Comparison of ENCODE assay signal across 15 cellular contexts in the genomic region with DNA sequence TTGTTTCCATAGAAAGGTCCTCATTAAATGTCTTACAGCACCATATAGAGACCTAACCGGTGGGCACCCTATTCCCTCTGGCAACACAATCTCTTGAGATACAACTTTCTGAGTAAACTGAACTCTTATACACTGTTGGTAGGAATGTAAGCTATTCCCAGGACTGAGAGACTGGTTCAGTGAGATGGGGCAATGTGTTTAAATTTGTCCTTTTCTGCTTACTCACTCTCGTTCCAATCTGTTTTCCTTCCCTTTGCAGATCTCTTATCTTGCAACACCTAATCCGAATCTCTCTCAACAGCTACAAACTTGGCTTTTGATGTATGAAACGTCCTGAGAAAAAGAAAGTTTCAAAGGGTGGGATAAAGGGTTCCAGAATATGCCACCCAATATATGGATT. TPM values are rescaled to one million over a fixed set of nuclear protein-coding genes. Genes with fewer than 3 reads are reported as not detected.
DNase-seq lines count a peak whose midpoint lies in the region; ATAC-seq, FAIRE-seq and TF ChIP-seq lines count a peak whose summit lies in the region.
"Had no signal": no experiment of that assay in that cellular context is flagged by ENCODE, and none has a peak within 500 bp of the region (broad histone marks: within the 10 kb centered on the region; RNA-seq: fewer than 3 reads in every experiment).

No MANE protein-coding gene starts in this region.

- H3K4me3 ChIP-seq in LNCaP clone FGC (ENCODE audit: low read depth, low read length) (no peak overlapping the region), bronchial epithelial cell (ENCODE audit: low read depth, low read length) (no peak overlapping the region), mesodermal cell (ENCODE audit: extremely low read depth, insufficient read depth, low read length, poor library complexity, severe bottlenecking) (no peak overlapping the region)
- H3K4me3 ChIP-seq: ovary had no signal

- ATAC-seq in HG02981 (IDR thresholded peaks at IDR 0.05; ENCODE audit: unreplicated experiment), result no peak
- ATAC-seq: activated CD4-positive, alpha-beta T cell treated with anti-CD3 and anti-CD28 coated beads for 36 hours; activated T-cell treated with anti-CD3 and anti-CD28 coated beads, Interleukin-2, amount 50 U/mL, for 72 hours; effector memory CD8-positive, alpha-beta T cell had no signal

- H3K36me3 ChIP-seq in bronchial epithelial cell (ENCODE audit: control insufficient read depth, insufficient read depth, low read length) (no peaks in the 10 kb centered on the region), mesodermal cell (ENCODE audit: control insufficient read depth, insufficient read depth, low read length) (no peaks in the 10 kb centered on the region)
- H3K36me3 ChIP-seq: ovary had no signal

- 80% methylated on average over 1 of the region's 4 CpGs; no CpG with 5 or more reads in 1 of the 2 experiments for WGBS in mesodermal cell (ENCODE audit: insufficient coverage in 2 of 2), 2 experiments

- TF ChIP-seq CTCF in C4-2B (conservative IDR thresholded peaks at IDR 0.05) (no peak), LNCaP clone FGC (IDR thresholded peaks at IDR 0.05; ENCODE audit: control insufficient read depth, extremely low read depth, insufficient read depth) (no peak), bronchial epithelial cell (IDR thresholded peaks at IDR 0.05; ENCODE audit: insufficient read depth, low read length, severe bottlenecking) (no peak)

- H3K9me3 ChIP-seq in mesodermal cell (ENCODE audit: control insufficient read depth, low read length), result peaks cover 4% of the 10 kb centered on the region
- H3K9me3 ChIP-seq: ovary had no signal

- peak overlapping the region; percentile 80; the same call in 1 of the 2 replicates for H3K27ac ChIP-seq in C4-2B
- H3K27ac ChIP-seq in mesodermal cell (ENCODE audit: low read depth, low read length, severe bottlenecking), result peak overlapping the region; percentile 81
- H3K27ac ChIP-seq: ovary had no signal

- H3K4me1 ChIP-seq in mesodermal cell (ENCODE audit: control insufficient read depth, insufficient read depth, low read length, poor library complexity, severe bottlenecking), result peaks cover 13% of the 10 kb centered on the region

- FAIRE-seq in bronchial epithelial cell (lab: Jason Lieb, UNC), result no peak

- peak; percentile 83 for DNase-seq in LNCaP clone FGC (ENCODE audit: low read depth)
- DNase-seq in bronchial epithelial cell (ENCODE audit: low read depth), result peak; percentile 60
- DNase-seq in hippocampal formation (lab: John Stamatoyannopoulos, UW), result no peak
- no peak for DNase-seq in NK-92 (lab: John Stamatoyannopoulos, UW; ENCODE audit: unreplicated experiment)
- DNase-seq in hypothalamus (lab: John Stamatoyannopoulos, UW), result no peak
- DNase-seq: activated CD4-positive, alpha-beta T cell treated with anti-CD3 and anti-CD28 coated beads for 36 hours; activated T-cell treated with anti-CD3 and anti-CD28 coated beads, Interleukin-2, amount 50 U/mL, for 72 hours; effector memory CD8-positive, alpha-beta T cell; EL; NCI-H82; ovary; stimulated activated CD4-positive, alpha-beta T cell treated with anti-CD3 and anti-CD28 coated beads, Interleukin-2, amount 100 ng/mL, for 24 hours had no signal

- H3K27me3 ChIP-seq in bronchial epithelial cell (ENCODE audit: control insufficient read depth, insufficient read depth, low read length), result no peaks in the 10 kb centered on the region
- H3K27me3 ChIP-seq: ovary had no signal

RNA-seq across cellular contexts. Expression of a gene that starts 26.1 kb away (rescaled TPM):
- total RNA-seq in bronchial epithelial cell, result 2.6 and 3.5 TPM in 2 replicates
- 13.9 TPM for polyA plus RNA-seq in mesodermal cell (2013, experiment 1 of 2)
- 11.2 TPM for polyA plus RNA-seq in mesodermal cell (2013, experiment 2 of 2)

Comparison
In these comparisons a context has a peak if more than half of its experiments do, and no peak if none do; other contexts are left out.
1. DNase-seq: peak in LNCaP clone FGC (single experiment) and bronchial epithelial cell (single experiment); none in hippocampal formation (0 of 2), NK-92 (single experiment) and hypothalamus (0 of 51).